21 cellular contexts compared by ENCODE assay signal in genomic region chr14:76208340-76208739, GRCh38. TPM values are rescaled to one million over a fixed set of nuclear protein-coding genes. Genes with fewer than 3 reads are reported as not detected.
DNase-seq lines count a peak whose midpoint lies in the region; ATAC-seq and TF ChIP-seq lines count a peak whose summit lies in the region.
"Had no signal": no experiment of that assay in that cellular context is flagged by ENCODE, and none has a peak within 500 bp of the region (broad histone marks: within the 10 kb centered on the region; RNA-seq: fewer than 3 reads in every experiment).

No MANE protein-coding gene starts in this region.

- H3K27ac ChIP-seq in breast epithelium (no peak overlapping the region), PC-3 (ENCODE audit: low read length) (no peak overlapping the region)
- H3K27ac ChIP-seq: HL-60, KMS-11, Peyer's patch had no signal

- CTCF ChIA-PET in MCF 10A (lab: Yijun Ruan, JAX), result interaction anchor here (0.6 to 0.9 kb wide), 3 partner anchors 8 to 184 kb away, joined by 3 read pairs; no protein-coding TSS in a partner anchor
- CTCF ChIA-PET in PC-3 (lab: Charles Lee), result no interaction called here

- TF ChIP-seq POLR2A in breast epithelium (IDR thresholded peaks at IDR 0.05), result no peak

- H3K4me2 ChIP-seq in PC-3 (ENCODE audit: low read length), result no peak overlapping the region
- H3K4me2 ChIP-seq: KMS-11 had no signal

- H3K4me3 ChIP-seq in breast epithelium (no peak overlapping the region), epithelial cell of esophagus (ENCODE audit: low read length) (no peak overlapping the region), PC-3 (ENCODE audit: low read length) (no peak overlapping the region)
- H3K4me3 ChIP-seq: Peyer's patch had no signal

- BruUV-seq in MCF 10A (replicated peaks; lab: Mats Ljungman, UMichigan), result no TSS peak
- BruUV-seq in PC-3 (replicated peaks; lab: Mats Ljungman, UMichigan), result no TSS peak

- no peak overlapping the region for H2AFZ ChIP-seq in PC-3 (ENCODE audit: low read length)

- H3K79me2 ChIP-seq in PC-3 (ENCODE audit: low read length), result no peaks in the 10 kb centered on the region

- POLR2A ChIA-PET in MCF 10A (lab: Yijun Ruan, JAX), result interaction anchor here (1.3 kb wide), 1 partner anchor 8 kb away, joined by 3 read pairs; no protein-coding TSS in a partner anchor
- POLR2A ChIA-PET in PC-3 (lab: Charles Lee; ENCODE audit: unreplicated experiment), result interaction anchor here (0.6 kb wide), 1 partner anchor 89 kb away, joined by 3 read pairs; no protein-coding TSS in a partner anchor

- no peak overlapping the region for H3K9ac ChIP-seq in PC-3 (ENCODE audit: low read length)
- H3K9ac ChIP-seq: KMS-11 had no signal

- no peaks in the 10 kb centered on the region for H3K4me1 ChIP-seq in breast epithelium
- H3K4me1 ChIP-seq in PC-3 (ENCODE audit: insufficient read depth, low read length), result peaks cover 14% of the 10 kb centered on the region
- H3K4me1 ChIP-seq: Peyer's patch had no signal

- DNase-seq in MCF 10A (ENCODE audit: unreplicated experiment) (peak; percentile 1), breast epithelium (ENCODE audit: low spot score in 2 of 2) (no peak), NCI-H82 (lab: John Stamatoyannopoulos, UW) (peak; percentile 39), epithelial cell of esophagus (ENCODE audit: low read depth) (peak; percentile 14), head of caudate nucleus (no peak), PC-3 (no peak)
- no peak for DNase-seq in activated naive CD4-positive, alpha-beta T cell treated with anti-CD3 and anti-CD28 coated beads, Interleukin-2, amount 50 U/mL, for 72 hours (ENCODE audit: low spot score in 2 of 2)
- DNase-seq: AML-193; C1 segment of cervical spinal cord; CD8-positive, alpha-beta T cell; DMS153; H7; MV-4-11; NCI-H1105 treated with DMSO at 0.1 percent for 48 hours; NCI-H2081; NCI-H446 treated with DMSO at 0.1 percent for 48 hours; NCI-H69; Peyer's patch had no signal

- H3K9me3 ChIP-seq in breast epithelium (peaks cover 0 to under 1% of the 10 kb centered on the region in 2 donors), PC-3 (ENCODE audit: low read length) (no peaks in the 10 kb centered on the region)
- H3K9me3 ChIP-seq: Peyer's patch had no signal

- no peaks in the 10 kb centered on the region for H3K27me3 Mint-ChIP-seq in MCF 10A (ENCODE audit: insufficient read depth, unreplicated experiment)

- H3K4me1 Mint-ChIP-seq in MCF 10A (ENCODE audit: insufficient read depth, unreplicated experiment), result peaks cover 10% of the 10 kb centered on the region

- H4K20me1 ChIP-seq in PC-3 (ENCODE audit: low read length), result no peaks in the 10 kb centered on the region

- no peak overlapping the region for H3K4me3 Mint-ChIP-seq in MCF 10A (ENCODE audit: unreplicated experiment)
- H3K4me3 Mint-ChIP-seq: CD8-positive, alpha-beta T cell had no signal

- H3K36me3 ChIP-seq in breast epithelium (no peaks in the 10 kb centered on the region), PC-3 (ENCODE audit: low read depth, low read length) (peaks cover 7% of the 10 kb centered on the region; the same call in 1 of the 2 replicates)
- H3K36me3 ChIP-seq: Peyer's patch had no signal

- no peak for ATAC-seq in activated naive CD4-positive, alpha-beta T cell treated with anti-CD3 and anti-CD28 coated beads, Interleukin-2, amount 50 U/mL, for 72 hours
- ATAC-seq in PC-3, result no peak
- ATAC-seq: CD8-positive, alpha-beta T cell; SK-N-SH treated with all-trans-retinoic acid at 6 μM for 48 hours had no signal

- H3K9me3 Mint-ChIP-seq in MCF 10A (ENCODE audit: unreplicated experiment), result no peaks in the 10 kb centered on the region
- H3K9me3 Mint-ChIP-seq in activated naive CD4-positive, alpha-beta T cell treated with anti-CD3 and anti-CD28 coated beads, Interleukin-2, amount 50 U/mL, for 72 hours, result peaks cover 0 to 3% of the 10 kb centered on the region in 2 donors

- intact Hi-C loops in MCF 10A (cut with micrococcal nuclease), result loop anchor here (10.0 kb wide), 1 partner anchor 436 kb away; no protein-coding TSS in a partner anchor
- intact Hi-C loops in breast epithelium (cut with DNase I; ENCODE audit: low total_unique reads), result no loop called here
- intact Hi-C loops in head of caudate nucleus (cut with DNase I), result no loop called here
- intact Hi-C loops in PC-3 (cut with micrococcal nuclease), result loop anchor here (10.0 kb wide), 1 partner anchor 176 kb away; no protein-coding TSS in a partner anchor

- no peaks in the 10 kb centered on the region for H3K9me2 ChIP-seq in PC-3 (replicated peaks; ENCODE audit: low read length)

- no peaks in the 10 kb centered on the region for H3F3A ChIP-seq in PC-3 (ENCODE audit: low read length, unreplicated experiment)

- peaks cover 50% of the 10 kb centered on the region for H3K36me3 Mint-ChIP-seq in MCF 10A (ENCODE audit: insufficient read depth, unreplicated experiment)
- H3K36me3 Mint-ChIP-seq in activated naive CD4-positive, alpha-beta T cell treated with anti-CD3 and anti-CD28 coated beads, Interleukin-2, amount 50 U/mL, for 72 hours, result peaks cover 7 to 11% of the 10 kb centered on the region in 2 donors

- peak overlapping the region; percentile 50 for H3K27ac Mint-ChIP-seq in MCF 10A (ENCODE audit: low read depth, unreplicated experiment)
- H3K27ac Mint-ChIP-seq in activated naive CD4-positive, alpha-beta T cell treated with anti-CD3 and anti-CD28 coated beads, Interleukin-2, amount 50 U/mL, for 72 hours, result no peak overlapping the region
- H3K27ac Mint-ChIP-seq: CD8-positive, alpha-beta T cell had no signal

- TF ChIP-seq CTCF in MCF 10A (IDR thresholded peaks at IDR 0.05; ENCODE audit: unreplicated experiment), result no peak
- TF ChIP-seq CTCF in breast epithelium (IDR thresholded peaks at IDR 0.05), result no peak
- TF ChIP-seq CTCF in epithelial cell of esophagus (IDR thresholded peaks at IDR 0.05; ENCODE audit: insufficient read depth, low read depth, low read length, missing control alignments), result no peak
- no peak for TF ChIP-seq CTCF in PC-3 (conservative IDR thresholded peaks at IDR 0.05; ENCODE audit: low read depth, low read length)

- H3K27me3 ChIP-seq in breast epithelium (no peaks in the 10 kb centered on the region), PC-3 (ENCODE audit: low read length) (no peaks in the 10 kb centered on the region)
- H3K27me3 ChIP-seq: Peyer's patch had no signal

RNA-seq across cellular contexts. Expression of gene GPATCH2L, which starts 56.6 kb away (rescaled TPM):
- total RNA-seq in MCF 10A (2022) (57.4 and 64.9 TPM in 2 replicates), breast epithelium (10 to 100 TPM; 45.6 to 74.6 (median 61.6) TPM), PC-3 (2014; rRNA removed) (43.5 and 46.0 TPM in 2 replicates)
- total RNA-seq in activated naive CD4-positive, alpha-beta T cell treated with anti-CD3 and anti-CD28 coated beads, Interleukin-2, amount 50 U/mL, for 72 hours, result 10 to 100 TPM; 58.3 to 75.9 TPM

Comparison
In these comparisons a context has a peak if more than half of its experiments do, and no peak if none do; other contexts are left out.
1. DNase-seq: peak in MCF 10A (single experiment), NCI-H82 (single experiment) and epithelial cell of esophagus (single experiment); none in breast epithelium (0 of 2), activated naive CD4-positive, alpha-beta T cell treated with anti-CD3 and anti-CD28 coated beads, Interleukin-2, amount 50 U/mL, for 72 hours (0 of 2), head of caudate nucleus (0 of 42) and PC-3 (single experiment).
2. intact Hi-C loops: an anchor here in MCF 10A (10.0 kb wide) and PC-3 (10.0 kb wide); none called in breast epithelium and head of caudate nucleus.